Comparison of ENCODE assay signal across 1 cellular context in genomic region chr14:102610968-102611811, GRCh38.
A peak's percentile ranks its signal among the peaks of the same experiment; 100 is the strongest.
TF ChIP-seq lines count a peak whose summit lies in the region.

No MANE protein-coding gene starts in this region.

TF ChIP-seq in GM12878, 131 proteins besides CTCF, POLR2A, EP300 and RAD21:
- peak; percentile 50 for TF ChIP-seq MEF2B (IDR thresholded peaks at IDR 0.05; ENCODE audit: partially characterized antibody, poor library complexity, severe bottlenecking)
- TF ChIP-seq JUNB (IDR thresholded peaks at IDR 0.05): peak; percentile 33; the same call in 1 of the 2 replicates
- TF ChIP-seq SUZ12 (IDR thresholded peaks at IDR 0.05; ENCODE audit: unreplicated experiment): no peak
- peak in 1 of 2 experiments; percentile 61; a peak in 2 of 3 replicates for TF ChIP-seq EGR1 (IDR thresholded peaks at IDR 0.05; ENCODE audit: borderline replicate concordance in 1 of 2, low read depth in 2 of 2, low read length in 2 of 2)
- TF ChIP-seq POU2F2 (IDR thresholded peaks at IDR 0.05; ENCODE audit: borderline replicate concordance, low read depth, low read length): no peak
- TF ChIP-seq GABPA (IDR thresholded peaks at IDR 0.05; ENCODE audit: low read depth): 0 out of 2 replicates have a peak, but pooled peaks have one; percentile 18
- peak; percentile 51; the same call in 1 of the 2 replicates for TF ChIP-seq FOXM1 (IDR thresholded peaks at IDR 0.05; ENCODE audit: low read depth, low read length)
- peak; percentile 90 for TF ChIP-seq RUNX3 (IDR thresholded peaks at IDR 0.05; ENCODE audit: low read length)
- TF ChIP-seq IKZF2 (IDR thresholded peaks at IDR 0.05): peak; percentile 24 to 32; a peak in 1 of 4 replicates
- peak; percentile 37; the same call in 1 of the 2 replicates for TF ChIP-seq CREB1 (IDR thresholded peaks at IDR 0.05; ENCODE audit: low read depth)
- TF ChIP-seq NFIC (IDR thresholded peaks at IDR 0.05; ENCODE audit: low read depth, low read length): peak; percentile 95
- no peak for TF ChIP-seq NR2F1 (conservative IDR thresholded peaks at IDR 0.05)
- TF ChIP-seq DPF2 (IDR thresholded peaks at IDR 0.05): peak; percentile 37; the same call in 1 of the 2 replicates
- TF ChIP-seq HDGF (IDR thresholded peaks at IDR 0.05): peak; percentile 46; the same call in 1 of the 2 replicates
- no peak for TF ChIP-seq TBL1XR1 (IDR thresholded peaks at IDR 0.05; ENCODE audit: low read depth, low read length)
- TF ChIP-seq TCF7 (IDR thresholded peaks at IDR 0.05; ENCODE audit: borderline replicate concordance): peak; percentile 75; the same call in 1 of the 2 replicates
- 0 out of 2 replicates have a peak, but pooled peaks have one; percentile 37 for TF ChIP-seq NBN (IDR thresholded peaks at IDR 0.05)
- TF ChIP-seq ZBED1 (IDR thresholded peaks at IDR 0.05; ENCODE audit: borderline replicate concordance): peak; percentile 41; the same call in 1 of the 2 replicates
- TF ChIP-seq IKZF1 (conservative IDR thresholded peaks at IDR 0.05): peak; percentile 27; the same call in 1 of the 2 replicates
- no peak for TF ChIP-seq SP1 (IDR thresholded peaks at IDR 0.05; ENCODE audit: low read depth, low read length)
- peak; percentile 95 for TF ChIP-seq MEF2A (IDR thresholded peaks at IDR 0.05; ENCODE audit: insufficient read depth, low read depth, low read length)
- TF ChIP-seq ATF2 (IDR thresholded peaks at IDR 0.05; ENCODE audit: low read length): peak; percentile 76
